In genomic region chr12:75404231-75404630, GRCh38 we compare ENCODE assay signal across 33 cellular contexts. TPM values are rescaled to one million over a fixed set of nuclear protein-coding genes. Genes with fewer than 3 reads are reported as not detected.
"Had no signal": no experiment of that assay in that cellular context is flagged by ENCODE, and none has a peak within 500 bp of the region (broad histone marks: within the 10 kb centered on the region; RNA-seq: fewer than 3 reads in every experiment).

No MANE protein-coding gene starts in this region.

- DNase-seq: activated CD4-positive, alpha-beta T cell treated with anti-CD3 and anti-CD28 coated beads for 36 hours; activated CD4-positive, alpha-beta T cell treated with anti-CD3 and anti-CD28 coated beads, Interleukin-2, amount 10 ng/mL, durations not matched to agents 7 days and 5 days; activated CD4-positive, alpha-beta T cell treated with anti-CD3 and anti-CD28 coated beads, Interleukin-2, amount 50 U/mL, for 48 hours; activated CD8-positive, alpha-beta T cell treated with anti-CD3 and anti-CD28 coated beads, Interleukin-2, amount 10 ng/mL, durations not matched to agents 7 days and 5 days; activated gamma-delta T cell; activated naive CD4-positive, alpha-beta T cell treated with Interleukin-2 at 50 U/mL for 16 hours; activated naive CD8-positive, alpha-beta T cell treated with anti-CD3 and anti-CD28 coated beads, Interleukin-2, amount 10 ng/mL, durations not matched to agents 7 days and 5 days; activated T-cell treated with anti-CD3 and anti-CD28 coated beads, Interleukin-2, amount 50 U/mL, for 24 hours; adrenal gland; body of pancreas; MM.1S; MV-4-11; NCI-H1092; NCI-H1436 treated with DMSO at 0.1 percent for 48 hours; NCI-H1694 treated with DMSO at 0.1 percent for 48 hours; NCI-H2029; NCI-H345; NCI-H524 treated with DMSO at 0.1 percent for 48 hours; NK-92 treated with Interleukin-12 subunit alpha and Interleukin-12 subunit beta, amount 100 ng/mL, for 24 hours; PC-9; Right ventricle myocardium superior; SW 1271; T-helper 1 cell; T-helper 2 cell; T-helper 9 cell had no signal

- ATAC-seq: activated CD4-positive, alpha-beta T cell treated with anti-CD3 and anti-CD28 coated beads for 36 hours; activated CD4-positive, CD25-positive, alpha-beta regulatory T cell treated with anti-CD3 and anti-CD28 coated beads, Interleukin-2, amount 50 U/mL, for 24 hours; activated CD8-positive, alpha-beta T cell treated with anti-CD3 and anti-CD28 coated beads, Interleukin-2, amount 10 ng/mL, durations not matched to agents 7 days and 5 days; body of pancreas; WTC11 had no signal

- H3K9ac ChIP-seq: KMS-11 had no signal

- H3K9me3 ChIP-seq: adrenal gland, body of pancreas, breast epithelium had no signal

- H3K27me3 ChIP-seq: adrenal gland, body of pancreas, breast epithelium had no signal

- H3K4me1 ChIP-seq: adrenal gland, body of pancreas, breast epithelium had no signal

- FAIRE-seq: astrocyte, RCC 7860 had no signal

- H3K4me2 ChIP-seq: KMS-11, PC-9 had no signal

- H3K4me3 ChIP-seq: adrenal gland, body of pancreas, breast epithelium, PC-9 had no signal

- H3K27ac ChIP-seq: adrenal gland, body of pancreas, breast epithelium, KMS-11, PC-9 had no signal

- H3K36me3 ChIP-seq: adrenal gland, breast epithelium had no signal

RNA-seq across cellular contexts. Expression of gene GLIPR1L2, which starts 13.3 kb away (rescaled TPM):
- total RNA-seq: activated CD8-positive, alpha-beta T cell treated with anti-CD3 and anti-CD28 coated beads, Interleukin-2, amount 10 ng/mL, durations not matched to agents 7 days and 5 days; activated T-helper 2 cell treated with anti-CD3 and anti-CD28 coated beads, Interferon-gamma antibody, Interleukin-2, Interleukin-4, amounts not matched to agents 10 μg/mL and 5 μg/mL and 100 μg/mL, durations not matched to agents 14 hours and 24 hours and 36 hours; OCI-LY7; PC-9; WTC11 had no signal
